ENCODE assay signal across 1 cellular context in the genomic region with DNA sequence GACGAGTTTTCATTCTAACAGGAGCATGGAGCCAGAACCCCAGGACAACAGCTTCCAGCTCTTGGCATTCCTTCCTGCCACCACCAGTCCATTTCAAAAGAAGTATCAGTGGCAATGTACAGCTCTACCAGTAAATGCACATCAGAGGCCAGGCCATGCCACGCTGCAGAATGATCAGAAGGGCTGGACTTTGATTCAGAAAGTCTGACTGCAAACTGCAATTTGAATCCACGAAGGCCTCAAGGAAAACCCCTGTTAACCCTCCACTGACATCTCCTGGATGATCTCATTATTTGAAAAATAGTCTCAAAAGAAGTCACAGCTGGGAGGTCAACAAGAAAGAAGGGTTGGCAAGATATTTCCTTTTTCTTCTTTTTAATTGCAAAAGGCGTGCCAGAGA.
TF ChIP-seq lines count a peak whose summit lies in the region.

No MANE protein-coding gene starts in this region.

TF ChIP-seq in HepG2, 621 proteins besides CTCF, POLR2A, EP300 and RAD21 (continued from another document):
- no peak for TF ChIP-seq MXD3 (CRISPR knock-in tag; IDR thresholded peaks at IDR 0.05)
- TF ChIP-seq ZFX (CRISPR knock-in tag; IDR thresholded peaks at IDR 0.05; ENCODE audit: low read depth) = 0 out of 2 replicates have a peak, but pooled peaks have one; percentile 24
- 0 out of 2 replicates have a peak, but pooled peaks have one; percentile 10 for TF ChIP-seq MIXL1 (CRISPR knock-in tag; IDR thresholded peaks at IDR 0.05)
